Comparison of ENCODE assay signal across 6 cellular contexts in the genomic region with DNA sequence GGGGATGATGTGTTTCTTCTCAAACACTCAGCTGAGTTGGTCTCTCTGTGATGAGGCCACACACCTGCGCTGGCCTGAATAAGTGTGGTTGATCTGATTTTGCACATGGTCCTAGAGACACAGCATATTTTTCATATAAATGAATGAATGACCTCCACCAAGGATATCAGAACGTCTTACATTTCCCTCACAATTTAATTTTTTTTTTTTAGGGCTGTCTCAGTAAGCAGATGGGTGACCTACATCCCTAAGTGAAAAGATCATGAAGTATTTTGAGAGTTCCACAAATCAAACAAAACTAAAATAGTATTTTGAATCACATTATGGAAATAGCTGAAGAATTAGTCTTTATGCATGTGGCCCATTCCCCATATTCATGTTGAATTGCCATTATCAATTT.
"Had no signal": no experiment of that assay in that cellular context is flagged by ENCODE, and none has a peak within 500 bp of the region (broad histone marks: within the 10 kb centered on the region; RNA-seq: fewer than 3 reads in every experiment).

No MANE protein-coding gene starts in this region.

- DNase-seq: IMR-90, KBM-7, KG1 had no signal

- H3K4me3 ChIP-seq: K562 had no signal

- H3K27ac ChIP-seq: HL-60, KMS-11 had no signal
